Comparison of ENCODE assay signal across 17 cellular contexts in genomic region chr10:127292888-127293287, GRCh38.
DNase-seq lines count a peak whose midpoint lies in the region; ATAC-seq and TF ChIP-seq lines count a peak whose summit lies in the region.
"Had no signal": no experiment of that assay in that cellular context is flagged by ENCODE, and none has a peak within 500 bp of the region (broad histone marks: within the 10 kb centered on the region; RNA-seq: fewer than 3 reads in every experiment).

No MANE protein-coding gene starts in this region.

- H3K4me3 ChIP-seq in CD8-positive, alpha-beta T cell (ENCODE audit: low read depth, low read length), result no peak overlapping the region
- no peak overlapping the region for H3K4me3 ChIP-seq in coronary artery

- no peaks in the 10 kb centered on the region for H3K9me3 ChIP-seq in CD8-positive, alpha-beta T cell (ENCODE audit: low read length)

- intact Hi-C loops in activated CD8-positive, alpha-beta T cell treated with anti-CD3 and anti-CD28 coated beads for 36 hours (cut with micrococcal nuclease), result no loop called here
- intact Hi-C loops in CD8-positive, alpha-beta T cell (cut with DNase I, micrococcal nuclease), result no loop called here
- intact Hi-C loops in MCF 10A (cut with micrococcal nuclease), result no loop called here

- no peak for ATAC-seq in activated CD8-positive, alpha-beta T cell treated with anti-CD3 and anti-CD28 coated beads, Interleukin-2, amount 10 ng/mL, durations not matched to agents 7 days and 5 days
- ATAC-seq in activated CD8-positive, alpha-beta T cell treated with anti-CD3 and anti-CD28 coated beads for 36 hours, result no peak
- no peak for ATAC-seq in CD8-positive, alpha-beta T cell
- ATAC-seq in natural killer cell treated with Interleukin-12 subunit alpha and Interleukin-12 subunit beta and Interleukin-15 and Interleukin-18, amount 100 ng/mL, for 72 hours, result no peak
- no peak for ATAC-seq in GM18858 (IDR thresholded peaks at IDR 0.05; ENCODE audit: unreplicated experiment)

- no peaks in the 10 kb centered on the region for H3K27me3 ChIP-seq in CD8-positive, alpha-beta T cell (ENCODE audit: insufficient read depth, low read length)

- H3K4me1 ChIP-seq in CD8-positive, alpha-beta T cell (ENCODE audit: insufficient read depth, low read length), result peaks cover 28% of the 10 kb centered on the region

- CTCF ChIA-PET in activated CD8-positive, alpha-beta T cell treated with anti-CD3 and anti-CD28 coated beads, Interleukin-2, amount 10 ng/mL, durations not matched to agents 7 days and 5 days (lab: Charles Lee), result no interaction called here
- CTCF ChIA-PET in activated CD8-positive, alpha-beta T cell treated with anti-CD3 and anti-CD28 coated beads for 36 hours (lab: Charles Lee), result no interaction called here
- CTCF ChIA-PET in CD8-positive, alpha-beta T cell (lab: Charles Lee), result no interaction called here
- CTCF ChIA-PET in MCF 10A (lab: Yijun Ruan, JAX), result no interaction called here

- no peak overlapping the region for H3K4me3 Mint-ChIP-seq in activated CD8-positive, alpha-beta T cell treated with anti-CD3 and anti-CD28 coated beads, Interleukin-2, amount 10 ng/mL, durations not matched to agents 7 days and 5 days
- H3K4me3 Mint-ChIP-seq in activated CD8-positive, alpha-beta T cell treated with anti-CD3 and anti-CD28 coated beads for 36 hours, result no peak overlapping the region
- H3K4me3 Mint-ChIP-seq in CD8-positive, alpha-beta T cell, result peak overlapping the region; percentile 5
- peak overlapping the region; percentile 76 for H3K4me3 Mint-ChIP-seq in natural killer cell treated with Interleukin-12 subunit alpha and Interleukin-12 subunit beta and Interleukin-15 and Interleukin-18, amount 100 ng/mL, for 72 hours
- H3K4me3 Mint-ChIP-seq in MCF 10A (ENCODE audit: unreplicated experiment), result no peak overlapping the region
- H3K4me3 Mint-ChIP-seq: B cell had no signal

- peaks cover 11% of the 10 kb centered on the region for H3K9me3 Mint-ChIP-seq in activated CD8-positive, alpha-beta T cell treated with anti-CD3 and anti-CD28 coated beads, Interleukin-2, amount 10 ng/mL, durations not matched to agents 7 days and 5 days (ENCODE audit: insufficient read depth)
- peaks cover 6% of the 10 kb centered on the region for H3K9me3 Mint-ChIP-seq in activated CD8-positive, alpha-beta T cell treated with anti-CD3 and anti-CD28 coated beads for 36 hours
- H3K9me3 Mint-ChIP-seq in CD8-positive, alpha-beta T cell, result peaks cover 12% of the 10 kb centered on the region
- no peaks in the 10 kb centered on the region for H3K9me3 Mint-ChIP-seq in natural killer cell treated with Interleukin-12 subunit alpha and Interleukin-12 subunit beta and Interleukin-15 and Interleukin-18, amount 100 ng/mL, for 72 hours
- peaks cover 12% of the 10 kb centered on the region for H3K9me3 Mint-ChIP-seq in MCF 10A (ENCODE audit: unreplicated experiment)

- peaks cover 31% of the 10 kb centered on the region for H3K4me1 Mint-ChIP-seq in activated CD8-positive, alpha-beta T cell treated with anti-CD3 and anti-CD28 coated beads, Interleukin-2, amount 10 ng/mL, durations not matched to agents 7 days and 5 days (ENCODE audit: low read depth)
- H3K4me1 Mint-ChIP-seq in activated CD8-positive, alpha-beta T cell treated with anti-CD3 and anti-CD28 coated beads for 36 hours (ENCODE audit: low read depth), result peaks cover 30% of the 10 kb centered on the region
- H3K4me1 Mint-ChIP-seq in CD8-positive, alpha-beta T cell (ENCODE audit: low read depth), result peaks cover 29% of the 10 kb centered on the region
- H3K4me1 Mint-ChIP-seq in natural killer cell treated with Interleukin-12 subunit alpha and Interleukin-12 subunit beta and Interleukin-15 and Interleukin-18, amount 100 ng/mL, for 72 hours (ENCODE audit: low read depth in 2 of 2), result peaks cover 46 to 48% of the 10 kb centered on the region in 2 donors
- no peaks in the 10 kb centered on the region for H3K4me1 Mint-ChIP-seq in MCF 10A (ENCODE audit: insufficient read depth, unreplicated experiment)
- H3K4me1 Mint-ChIP-seq: B cell had no signal

- POLR2A ChIA-PET in activated CD8-positive, alpha-beta T cell treated with anti-CD3 and anti-CD28 coated beads, Interleukin-2, amount 10 ng/mL, durations not matched to agents 7 days and 5 days (lab: Charles Lee), result no interaction called here
- POLR2A ChIA-PET in activated CD8-positive, alpha-beta T cell treated with anti-CD3 and anti-CD28 coated beads for 36 hours (lab: Charles Lee), result no interaction called here
- POLR2A ChIA-PET in CD8-positive, alpha-beta T cell (lab: Charles Lee), result no interaction called here
- POLR2A ChIA-PET in MCF 10A (lab: Yijun Ruan, JAX), result no interaction called here

- peaks cover 7% of the 10 kb centered on the region for H3K36me3 Mint-ChIP-seq in activated CD8-positive, alpha-beta T cell treated with anti-CD3 and anti-CD28 coated beads, Interleukin-2, amount 10 ng/mL, durations not matched to agents 7 days and 5 days (ENCODE audit: low read depth)
- H3K36me3 Mint-ChIP-seq in activated CD8-positive, alpha-beta T cell treated with anti-CD3 and anti-CD28 coated beads for 36 hours (ENCODE audit: low read depth), result no peaks in the 10 kb centered on the region
- no peaks in the 10 kb centered on the region for H3K36me3 Mint-ChIP-seq in CD8-positive, alpha-beta T cell
- H3K36me3 Mint-ChIP-seq in natural killer cell treated with Interleukin-12 subunit alpha and Interleukin-12 subunit beta and Interleukin-15 and Interleukin-18, amount 100 ng/mL, for 72 hours, result no peaks in the 10 kb centered on the region
- H3K36me3 Mint-ChIP-seq in MCF 10A (ENCODE audit: insufficient read depth, unreplicated experiment), result peaks cover 11% of the 10 kb centered on the region

- TF ChIP-seq CTCF in activated CD8-positive, alpha-beta T cell treated with anti-CD3 and anti-CD28 coated beads for 36 hours (IDR thresholded peaks at IDR 0.05), result no peak
- no peak for TF ChIP-seq CTCF in CD8-positive, alpha-beta T cell (IDR thresholded peaks at IDR 0.05)
- TF ChIP-seq CTCF in coronary artery (IDR thresholded peaks at IDR 0.05) (no peak), MCF 10A (IDR thresholded peaks at IDR 0.05; ENCODE audit: unreplicated experiment) (no peak)

- H3K27ac ChIP-seq in CD8-positive, alpha-beta T cell (ENCODE audit: low read depth, low read length), result no peak overlapping the region
- no peak overlapping the region for H3K27ac ChIP-seq in coronary artery

- H3K36me3 ChIP-seq in CD8-positive, alpha-beta T cell (ENCODE audit: insufficient read depth, low read length), result no peaks in the 10 kb centered on the region

- no peak for DNase-seq in activated CD8-positive, alpha-beta T cell treated with anti-CD3 and anti-CD28 coated beads, Interleukin-2, amount 10 ng/mL, durations not matched to agents 7 days and 5 days
- no peak for DNase-seq in activated CD8-positive, alpha-beta T cell treated with anti-CD3 and anti-CD28 coated beads for 36 hours
- no peak for DNase-seq in CD8-positive, alpha-beta T cell
- DNase-seq in coronary artery (ENCODE audit: low spot score) (peak; percentile 19), mucosa of gallbladder (ENCODE audit: low spot score) (no peak), MCF 10A (ENCODE audit: unreplicated experiment) (no peak)
- DNase-seq in natural killer cell treated with Interleukin-12 subunit alpha and Interleukin-12 subunit beta and Interleukin-15 and Interleukin-18, amount 100 ng/mL, for 72 hours (ENCODE audit: low spot score), result no peak
- DNase-seq: GOT3, Kasumi-1, NCI-H1092 treated with DMSO at 0.1 percent for 48 hours, NCI-H2081 treated with DMSO at 0.1 percent for 48 hours, NCI-H510A, NCI-H774, OCI-M1, SHP77 had no signal

- BruUV-seq in MCF 10A (replicated peaks; lab: Mats Ljungman, UMichigan), result no TSS peak

- H3K27ac Mint-ChIP-seq in activated CD8-positive, alpha-beta T cell treated with anti-CD3 and anti-CD28 coated beads, Interleukin-2, amount 10 ng/mL, durations not matched to agents 7 days and 5 days, result peak overlapping the region; percentile 74
- H3K27ac Mint-ChIP-seq in activated CD8-positive, alpha-beta T cell treated with anti-CD3 and anti-CD28 coated beads for 36 hours, result no peak overlapping the region
- H3K27ac Mint-ChIP-seq in CD8-positive, alpha-beta T cell, result no peak overlapping the region
- H3K27ac Mint-ChIP-seq in natural killer cell treated with Interleukin-12 subunit alpha and Interleukin-12 subunit beta and Interleukin-15 and Interleukin-18, amount 100 ng/mL, for 72 hours, result peak overlapping the region; percentile 69 to 86
- no peak overlapping the region for H3K27ac Mint-ChIP-seq in MCF 10A (ENCODE audit: low read depth, unreplicated experiment)
- H3K27ac Mint-ChIP-seq: B cell had no signal

- H3K27me3 Mint-ChIP-seq in activated CD8-positive, alpha-beta T cell treated with anti-CD3 and anti-CD28 coated beads, Interleukin-2, amount 10 ng/mL, durations not matched to agents 7 days and 5 days (ENCODE audit: low read depth), result peaks cover 31% of the 10 kb centered on the region
- peaks cover 30% of the 10 kb centered on the region for H3K27me3 Mint-ChIP-seq in activated CD8-positive, alpha-beta T cell treated with anti-CD3 and anti-CD28 coated beads for 36 hours
- H3K27me3 Mint-ChIP-seq in CD8-positive, alpha-beta T cell (ENCODE audit: low read depth), result peaks cover 20% of the 10 kb centered on the region
- H3K27me3 Mint-ChIP-seq in natural killer cell treated with Interleukin-12 subunit alpha and Interleukin-12 subunit beta and Interleukin-15 and Interleukin-18, amount 100 ng/mL, for 72 hours, result peaks cover 0 to 8% of the 10 kb centered on the region in 2 donors
- no peaks in the 10 kb centered on the region for H3K27me3 Mint-ChIP-seq in MCF 10A (ENCODE audit: insufficient read depth, unreplicated experiment)
- H3K27me3 Mint-ChIP-seq: B cell had no signal

Comparison
In these comparisons a context has a peak if more than half of its experiments do, and no peak if none do; other contexts are left out.
1. H3K27ac Mint-ChIP-seq: peak in activated CD8-positive, alpha-beta T cell treated with anti-CD3 and anti-CD28 coated beads, Interleukin-2, amount 10 ng/mL, durations not matched to agents 7 days and 5 days (single experiment) and natural killer cell treated with Interleukin-12 subunit alpha and Interleukin-12 subunit beta and Interleukin-15 and Interleukin-18, amount 100 ng/mL, for 72 hours (2 of 2); none in activated CD8-positive, alpha-beta T cell treated with anti-CD3 and anti-CD28 coated beads for 36 hours (single experiment), CD8-positive, alpha-beta T cell (single experiment) and MCF 10A (single experiment).
2. H3K4me3 Mint-ChIP-seq: peak in CD8-positive, alpha-beta T cell (single experiment) and natural killer cell treated with Interleukin-12 subunit alpha and Interleukin-12 subunit beta and Interleukin-15 and Interleukin-18, amount 100 ng/mL, for 72 hours (single experiment); none in activated CD8-positive, alpha-beta T cell treated with anti-CD3 and anti-CD28 coated beads, Interleukin-2, amount 10 ng/mL, durations not matched to agents 7 days and 5 days (single experiment), activated CD8-positive, alpha-beta T cell treated with anti-CD3 and anti-CD28 coated beads for 36 hours (single experiment) and MCF 10A (single experiment).